ENCODE assay signal across 1 cellular context in the genomic region with DNA sequence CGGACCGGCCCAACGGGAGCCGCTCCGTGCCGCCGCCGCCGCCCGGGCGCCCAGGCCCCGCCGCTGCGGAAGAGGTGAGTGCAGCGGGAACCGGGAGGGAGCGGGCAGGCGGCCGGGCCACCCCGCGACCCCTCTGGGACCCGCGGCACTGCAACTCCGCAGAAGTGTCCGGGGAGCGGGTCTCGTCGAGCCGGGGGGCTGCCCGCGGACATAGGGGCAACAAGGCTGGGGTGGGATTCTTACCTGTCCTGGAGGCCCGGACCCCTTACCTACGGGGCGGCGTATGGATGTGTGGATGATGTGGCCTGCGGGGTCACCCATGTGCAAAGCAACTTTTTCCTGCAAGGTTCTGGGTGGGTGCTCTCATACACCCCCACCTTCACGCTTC.
TF ChIP-seq lines count a peak whose summit lies in the region.

No MANE protein-coding gene starts in this region.

TF ChIP-seq in HepG2, 621 proteins besides CTCF, POLR2A, EP300 and RAD21 (continues in another document):
- TF ChIP-seq ZNF121 (CRISPR knock-in tag; IDR thresholded peaks at IDR 0.05), result no peak
- TF ChIP-seq, protein P1, sequence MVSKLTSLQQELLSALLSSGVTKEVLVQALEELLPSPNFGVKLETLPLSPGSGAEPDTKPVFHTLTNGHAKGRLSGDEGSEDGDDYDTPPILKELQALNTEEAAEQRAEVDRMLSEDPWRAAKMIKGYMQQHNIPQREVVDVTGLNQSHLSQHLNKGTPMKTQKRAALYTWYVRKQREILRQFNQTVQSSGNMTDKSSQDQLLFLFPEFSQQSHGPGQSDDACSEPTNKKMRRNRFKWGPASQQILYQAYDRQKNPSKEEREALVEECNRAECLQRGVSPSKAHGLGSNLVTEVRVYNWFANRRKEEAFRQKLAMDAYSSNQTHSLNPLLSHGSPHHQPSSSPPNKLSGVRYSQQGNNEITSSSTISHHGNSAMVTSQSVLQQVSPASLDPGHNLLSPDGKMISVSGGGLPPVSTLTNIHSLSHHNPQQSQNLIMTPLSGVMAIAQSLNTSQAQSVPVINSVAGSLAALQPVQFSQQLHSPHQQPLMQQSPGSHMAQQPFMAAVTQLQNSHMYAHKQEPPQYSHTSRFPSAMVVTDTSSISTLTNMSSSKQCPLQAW (CRISPR knock-in tag; IDR thresholded peaks at IDR 0.05), result no peak
- TF ChIP-seq MAF1 (CRISPR knock-in tag; IDR thresholded peaks at IDR 0.05; ENCODE audit: borderline replicate concordance), result no peak
- TF ChIP-seq ZNF839 (CRISPR knock-in tag; IDR thresholded peaks at IDR 0.05; ENCODE audit: borderline replicate concordance), result no peak
- TF ChIP-seq, protein P2, sequence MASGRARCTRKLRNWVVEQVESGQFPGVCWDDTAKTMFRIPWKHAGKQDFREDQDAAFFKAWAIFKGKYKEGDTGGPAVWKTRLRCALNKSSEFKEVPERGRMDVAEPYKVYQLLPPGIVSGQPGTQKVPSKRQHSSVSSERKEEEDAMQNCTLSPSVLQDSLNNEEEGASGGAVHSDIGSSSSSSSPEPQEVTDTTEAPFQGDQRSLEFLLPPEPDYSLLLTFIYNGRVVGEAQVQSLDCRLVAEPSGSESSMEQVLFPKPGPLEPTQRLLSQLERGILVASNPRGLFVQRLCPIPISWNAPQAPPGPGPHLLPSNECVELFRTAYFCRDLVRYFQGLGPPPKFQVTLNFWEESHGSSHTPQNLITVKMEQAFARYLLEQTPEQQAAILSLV (CRISPR knock-in tag; IDR thresholded peaks at IDR 0.05; ENCODE audit: borderline replicate concordance), result no peak
- TF ChIP-seq, protein P3, sequence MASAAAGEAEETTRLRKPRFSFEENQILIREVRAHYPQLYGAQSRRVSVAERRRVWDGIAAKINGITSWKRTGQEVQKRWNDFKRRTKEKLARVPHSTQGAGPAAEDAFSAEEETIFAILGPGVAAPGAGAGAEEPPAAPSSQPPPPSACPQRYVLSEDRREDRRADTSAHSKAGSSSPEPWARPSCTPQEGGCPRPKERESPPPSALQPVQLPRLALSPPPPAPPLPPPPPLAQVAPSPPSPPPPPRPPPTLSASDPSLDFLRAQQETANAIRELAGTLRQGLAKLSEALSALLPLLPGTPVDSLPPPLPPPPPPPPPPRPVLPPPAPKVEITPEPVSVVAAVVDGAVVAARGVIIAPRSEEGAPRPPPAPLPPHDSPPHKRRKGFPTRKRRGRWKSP (CRISPR knock-in tag; IDR thresholded peaks at IDR 0.05), result peak; percentile 40; the same call in 1 of the 2 replicates
- peak; percentile 15; the same call in 1 of the 2 replicates for TF ChIP-seq ZNF768 (CRISPR knock-in tag; IDR thresholded peaks at IDR 0.05)
- no peak for TF ChIP-seq SCMH1 (CRISPR knock-in tag; IDR thresholded peaks at IDR 0.05; ENCODE audit: borderline replicate concordance)
- TF ChIP-seq, protein P4, sequence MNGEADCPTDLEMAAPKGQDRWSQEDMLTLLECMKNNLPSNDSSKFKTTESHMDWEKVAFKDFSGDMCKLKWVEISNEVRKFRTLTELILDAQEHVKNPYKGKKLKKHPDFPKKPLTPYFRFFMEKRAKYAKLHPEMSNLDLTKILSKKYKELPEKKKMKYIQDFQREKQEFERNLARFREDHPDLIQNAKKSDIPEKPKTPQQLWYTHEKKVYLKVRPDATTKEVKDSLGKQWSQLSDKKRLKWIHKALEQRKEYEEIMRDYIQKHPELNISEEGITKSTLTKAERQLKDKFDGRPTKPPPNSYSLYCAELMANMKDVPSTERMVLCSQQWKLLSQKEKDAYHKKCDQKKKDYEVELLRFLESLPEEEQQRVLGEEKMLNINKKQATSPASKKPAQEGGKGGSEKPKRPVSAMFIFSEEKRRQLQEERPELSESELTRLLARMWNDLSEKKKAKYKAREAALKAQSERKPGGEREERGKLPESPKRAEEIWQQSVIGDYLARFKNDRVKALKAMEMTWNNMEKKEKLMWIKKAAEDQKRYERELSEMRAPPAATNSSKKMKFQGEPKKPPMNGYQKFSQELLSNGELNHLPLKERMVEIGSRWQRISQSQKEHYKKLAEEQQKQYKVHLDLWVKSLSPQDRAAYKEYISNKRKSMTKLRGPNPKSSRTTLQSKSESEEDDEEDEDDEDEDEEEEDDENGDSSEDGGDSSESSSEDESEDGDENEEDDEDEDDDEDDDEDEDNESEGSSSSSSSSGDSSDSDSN (CRISPR knock-in tag; IDR thresholded peaks at IDR 0.05), result peak; percentile 69; the same call in 1 of the 2 replicates
- no peak for TF ChIP-seq ERF (CRISPR knock-in tag; IDR thresholded peaks at IDR 0.05)
- no peak for TF ChIP-seq ZNF558 (CRISPR knock-in tag; IDR thresholded peaks at IDR 0.05; ENCODE audit: borderline replicate concordance)
- TF ChIP-seq FOXO1 (CRISPR knock-in tag; IDR thresholded peaks at IDR 0.05), result no peak
- TF ChIP-seq, protein P5, sequence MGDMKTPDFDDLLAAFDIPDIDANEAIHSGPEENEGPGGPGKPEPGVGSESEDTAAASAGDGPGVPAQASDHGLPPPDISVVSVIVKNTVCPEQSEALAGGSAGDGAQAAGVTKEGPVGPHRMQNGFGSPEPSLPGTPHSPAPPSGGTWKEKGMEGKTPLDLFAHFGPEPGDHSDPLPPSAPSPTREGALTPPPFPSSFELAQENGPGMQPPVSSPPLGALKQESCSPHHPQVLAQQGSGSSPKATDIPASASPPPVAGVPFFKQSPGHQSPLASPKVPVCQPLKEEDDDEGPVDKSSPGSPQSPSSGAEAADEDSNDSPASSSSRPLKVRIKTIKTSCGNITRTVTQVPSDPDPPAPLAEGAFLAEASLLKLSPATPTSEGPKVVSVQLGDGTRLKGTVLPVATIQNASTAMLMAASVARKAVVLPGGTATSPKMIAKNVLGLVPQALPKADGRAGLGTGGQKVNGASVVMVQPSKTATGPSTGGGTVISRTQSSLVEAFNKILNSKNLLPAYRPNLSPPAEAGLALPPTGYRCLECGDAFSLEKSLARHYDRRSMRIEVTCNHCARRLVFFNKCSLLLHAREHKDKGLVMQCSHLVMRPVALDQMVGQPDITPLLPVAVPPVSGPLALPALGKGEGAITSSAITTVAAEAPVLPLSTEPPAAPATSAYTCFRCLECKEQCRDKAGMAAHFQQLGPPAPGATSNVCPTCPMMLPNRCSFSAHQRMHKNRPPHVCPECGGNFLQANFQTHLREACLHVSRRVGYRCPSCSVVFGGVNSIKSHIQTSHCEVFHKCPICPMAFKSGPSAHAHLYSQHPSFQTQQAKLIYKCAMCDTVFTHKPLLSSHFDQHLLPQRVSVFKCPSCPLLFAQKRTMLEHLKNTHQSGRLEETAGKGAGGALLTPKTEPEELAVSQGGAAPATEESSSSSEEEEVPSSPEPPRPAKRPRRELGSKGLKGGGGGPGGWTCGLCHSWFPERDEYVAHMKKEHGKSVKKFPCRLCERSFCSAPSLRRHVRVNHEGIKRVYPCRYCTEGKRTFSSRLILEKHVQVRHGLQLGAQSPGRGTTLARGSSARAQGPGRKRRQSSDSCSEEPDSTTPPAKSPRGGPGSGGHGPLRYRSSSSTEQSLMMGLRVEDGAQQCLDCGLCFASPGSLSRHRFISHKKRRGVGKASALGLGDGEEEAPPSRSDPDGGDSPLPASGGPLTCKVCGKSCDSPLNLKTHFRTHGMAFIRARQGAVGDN (CRISPR knock-in tag; IDR thresholded peaks at IDR 0.05), result peak; percentile 38
- TF ChIP-seq, protein P6, sequence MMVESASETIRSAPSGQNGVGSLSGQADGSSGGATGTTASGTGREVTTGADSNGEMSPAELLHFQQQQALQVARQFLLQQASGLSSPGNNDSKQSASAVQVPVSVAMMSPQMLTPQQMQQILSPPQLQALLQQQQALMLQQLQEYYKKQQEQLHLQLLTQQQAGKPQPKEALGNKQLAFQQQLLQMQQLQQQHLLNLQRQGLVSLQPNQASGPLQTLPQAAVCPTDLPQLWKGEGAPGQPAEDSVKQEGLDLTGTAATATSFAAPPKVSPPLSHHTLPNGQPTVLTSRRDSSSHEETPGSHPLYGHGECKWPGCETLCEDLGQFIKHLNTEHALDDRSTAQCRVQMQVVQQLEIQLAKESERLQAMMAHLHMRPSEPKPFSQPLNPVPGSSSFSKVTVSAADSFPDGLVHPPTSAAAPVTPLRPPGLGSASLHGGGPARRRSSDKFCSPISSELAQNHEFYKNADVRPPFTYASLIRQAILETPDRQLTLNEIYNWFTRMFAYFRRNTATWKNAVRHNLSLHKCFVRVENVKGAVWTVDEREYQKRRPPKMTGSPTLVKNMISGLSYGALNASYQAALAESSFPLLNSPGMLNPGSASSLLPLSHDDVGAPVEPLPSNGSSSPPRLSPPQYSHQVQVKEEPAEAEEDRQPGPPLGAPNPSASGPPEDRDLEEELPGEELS (CRISPR knock-in tag; IDR thresholded peaks at IDR 0.05), result no peak
- TF ChIP-seq ZNF235 (CRISPR knock-in tag; IDR thresholded peaks at IDR 0.05; ENCODE audit: borderline replicate concordance), result no peak
- no peak for TF ChIP-seq TBX3 (IDR thresholded peaks at IDR 0.05; ENCODE audit: borderline replicate concordance)
- TF ChIP-seq SALL1 (CRISPR knock-in tag; IDR thresholded peaks at IDR 0.05), result peak; percentile 25; the same call in 1 of the 2 replicates
- TF ChIP-seq, protein P7, sequence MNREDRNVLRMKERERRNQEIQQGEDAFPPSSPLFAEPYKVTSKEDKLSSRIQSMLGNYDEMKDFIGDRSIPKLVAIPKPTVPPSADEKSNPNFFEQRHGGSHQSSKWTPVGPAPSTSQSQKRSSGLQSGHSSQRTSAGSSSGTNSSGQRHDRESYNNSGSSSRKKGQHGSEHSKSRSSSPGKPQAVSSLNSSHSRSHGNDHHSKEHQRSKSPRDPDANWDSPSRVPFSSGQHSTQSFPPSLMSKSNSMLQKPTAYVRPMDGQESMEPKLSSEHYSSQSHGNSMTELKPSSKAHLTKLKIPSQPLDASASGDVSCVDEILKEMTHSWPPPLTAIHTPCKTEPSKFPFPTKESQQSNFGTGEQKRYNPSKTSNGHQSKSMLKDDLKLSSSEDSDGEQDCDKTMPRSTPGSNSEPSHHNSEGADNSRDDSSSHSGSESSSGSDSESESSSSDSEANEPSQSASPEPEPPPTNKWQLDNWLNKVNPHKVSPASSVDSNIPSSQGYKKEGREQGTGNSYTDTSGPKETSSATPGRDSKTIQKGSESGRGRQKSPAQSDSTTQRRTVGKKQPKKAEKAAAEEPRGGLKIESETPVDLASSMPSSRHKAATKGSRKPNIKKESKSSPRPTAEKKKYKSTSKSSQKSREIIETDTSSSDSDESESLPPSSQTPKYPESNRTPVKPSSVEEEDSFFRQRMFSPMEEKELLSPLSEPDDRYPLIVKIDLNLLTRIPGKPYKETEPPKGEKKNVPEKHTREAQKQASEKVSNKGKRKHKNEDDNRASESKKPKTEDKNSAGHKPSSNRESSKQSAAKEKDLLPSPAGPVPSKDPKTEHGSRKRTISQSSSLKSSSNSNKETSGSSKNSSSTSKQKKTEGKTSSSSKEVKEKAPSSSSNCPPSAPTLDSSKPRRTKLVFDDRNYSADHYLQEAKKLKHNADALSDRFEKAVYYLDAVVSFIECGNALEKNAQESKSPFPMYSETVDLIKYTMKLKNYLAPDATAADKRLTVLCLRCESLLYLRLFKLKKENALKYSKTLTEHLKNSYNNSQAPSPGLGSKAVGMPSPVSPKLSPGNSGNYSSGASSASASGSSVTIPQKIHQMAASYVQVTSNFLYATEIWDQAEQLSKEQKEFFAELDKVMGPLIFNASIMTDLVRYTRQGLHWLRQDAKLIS (CRISPR knock-in tag; IDR thresholded peaks at IDR 0.05), result no peak
- TF ChIP-seq ZBTB38 (CRISPR knock-in tag; IDR thresholded peaks at IDR 0.05), result no peak
- no peak for TF ChIP-seq SRF (IDR thresholded peaks at IDR 0.05; ENCODE audit: low read depth, low read length)
- TF ChIP-seq HNRNPLL (IDR thresholded peaks at IDR 0.05; ENCODE audit: low read depth, low read length, poor library complexity, severe bottlenecking), result peak; percentile 4
- TF ChIP-seq JARID2 (CRISPR knock-in tag; IDR thresholded peaks at IDR 0.05; ENCODE audit: insufficient replicate concordance), result no peak
- TF ChIP-seq NPAS2 (CRISPR knock-in tag; IDR thresholded peaks at IDR 0.05; ENCODE audit: borderline replicate concordance), result no peak
- TF ChIP-seq ZNF501 (CRISPR knock-in tag; IDR thresholded peaks at IDR 0.05), result peak; percentile 31; the same call in 1 of the 2 replicates
- TF ChIP-seq, protein P8, sequence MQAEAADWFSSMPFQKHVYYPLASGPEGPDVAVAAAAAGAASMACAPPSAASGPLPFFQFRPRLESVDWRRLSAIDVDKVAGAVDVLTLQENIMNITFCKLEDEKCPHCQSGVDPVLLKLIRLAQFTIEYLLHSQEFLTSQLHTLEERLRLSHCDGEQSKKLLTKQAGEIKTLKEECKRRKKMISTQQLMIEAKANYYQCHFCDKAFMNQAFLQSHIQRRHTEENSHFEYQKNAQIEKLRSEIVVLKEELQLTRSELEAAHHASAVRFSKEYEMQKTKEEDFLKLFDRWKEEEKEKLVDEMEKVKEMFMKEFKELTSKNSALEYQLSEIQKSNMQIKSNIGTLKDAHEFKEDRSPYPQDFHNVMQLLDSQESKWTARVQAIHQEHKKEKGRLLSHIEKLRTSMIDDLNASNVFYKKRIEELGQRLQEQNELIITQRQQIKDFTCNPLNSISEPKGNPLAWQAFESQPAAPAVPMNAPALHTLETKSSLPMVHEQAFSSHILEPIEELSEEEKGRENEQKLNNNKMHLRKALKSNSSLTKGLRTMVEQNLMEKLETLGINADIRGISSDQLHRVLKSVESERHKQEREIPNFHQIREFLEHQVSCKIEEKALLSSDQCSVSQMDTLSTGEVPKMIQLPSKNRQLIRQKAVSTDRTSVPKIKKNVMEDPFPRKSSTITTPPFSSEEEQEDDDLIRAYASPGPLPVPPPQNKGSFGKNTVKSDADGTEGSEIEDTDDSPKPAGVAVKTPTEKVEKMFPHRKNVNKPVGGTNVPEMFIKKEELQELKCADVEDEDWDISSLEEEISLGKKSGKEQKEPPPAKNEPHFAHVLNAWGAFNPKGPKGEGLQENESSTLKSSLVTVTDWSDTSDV (CRISPR knock-in tag; IDR thresholded peaks at IDR 0.05), result 0 out of 2 replicates have a peak, but pooled peaks have one; percentile 24
- no peak for TF ChIP-seq ZNF83 (CRISPR knock-in tag; IDR thresholded peaks at IDR 0.05; ENCODE audit: borderline replicate concordance)
- no peak for TF ChIP-seq ZNF256 (CRISPR knock-in tag; conservative IDR thresholded peaks at IDR 0.05)
- no peak for TF ChIP-seq ZNF333 (CRISPR knock-in tag; IDR thresholded peaks at IDR 0.05; ENCODE audit: borderline replicate concordance)
- TF ChIP-seq, protein P9, sequence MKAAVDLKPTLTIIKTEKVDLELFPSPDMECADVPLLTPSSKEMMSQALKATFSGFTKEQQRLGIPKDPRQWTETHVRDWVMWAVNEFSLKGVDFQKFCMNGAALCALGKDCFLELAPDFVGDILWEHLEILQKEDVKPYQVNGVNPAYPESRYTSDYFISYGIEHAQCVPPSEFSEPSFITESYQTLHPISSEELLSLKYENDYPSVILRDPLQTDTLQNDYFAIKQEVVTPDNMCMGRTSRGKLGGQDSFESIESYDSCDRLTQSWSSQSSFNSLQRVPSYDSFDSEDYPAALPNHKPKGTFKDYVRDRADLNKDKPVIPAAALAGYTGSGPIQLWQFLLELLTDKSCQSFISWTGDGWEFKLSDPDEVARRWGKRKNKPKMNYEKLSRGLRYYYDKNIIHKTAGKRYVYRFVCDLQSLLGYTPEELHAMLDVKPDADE (CRISPR knock-in tag; IDR thresholded peaks at IDR 0.05), result no peak
- TF ChIP-seq ZNF430 (CRISPR knock-in tag; IDR thresholded peaks at IDR 0.05), result no peak
